In the genomic region with DNA sequence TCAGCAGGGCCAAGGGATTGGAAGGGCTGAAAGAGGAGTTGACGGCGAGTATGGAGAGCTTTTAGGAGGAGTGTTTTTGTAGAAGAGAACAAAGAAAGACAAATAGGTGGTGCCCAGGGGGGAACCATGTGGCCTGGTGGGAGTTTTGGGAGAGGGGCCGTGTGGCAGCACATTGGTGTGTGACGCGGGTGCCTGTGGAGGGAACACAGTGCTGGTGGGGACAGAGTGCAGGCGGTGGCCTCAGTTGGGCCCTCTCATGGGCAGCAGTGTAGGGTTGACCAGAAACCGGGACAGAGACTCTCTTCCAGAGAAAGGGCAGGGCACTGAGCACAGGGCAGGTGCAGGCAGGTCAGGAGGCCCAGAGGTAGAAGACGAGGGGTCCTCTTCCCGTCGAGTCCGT, we compare ENCODE assay signal across 16 cellular contexts.
"Had no signal": no experiment of that assay in that cellular context is flagged by ENCODE, and none has a peak within 500 bp of the region (broad histone marks: within the 10 kb centered on the region; RNA-seq: fewer than 3 reads in every experiment).

No MANE protein-coding gene starts in this region.

- H3K9me3 Mint-ChIP-seq: effector memory CD8-positive, alpha-beta T cell; natural killer cell had no signal

- H3K27me3 ChIP-seq: brain microvascular endothelial cell, tibial artery, uterus had no signal

- H3K4me1 ChIP-seq: lower lobe of right lung, tibial artery, uterus had no signal

- H3K27ac Mint-ChIP-seq: effector memory CD8-positive, alpha-beta T cell; natural killer cell had no signal

- H3K36me3 Mint-ChIP-seq: natural killer cell had no signal

- H3K4me3 ChIP-seq: lower lobe of right lung, tibial artery, uterus had no signal

- H3K27me3 Mint-ChIP-seq: effector memory CD8-positive, alpha-beta T cell had no signal

- H3K36me3 ChIP-seq: brain microvascular endothelial cell, uterus had no signal

- H3K4me1 Mint-ChIP-seq: natural killer cell had no signal

- H3K4me3 Mint-ChIP-seq: effector memory CD8-positive, alpha-beta T cell; natural killer cell had no signal

- DNase-seq: activated CD4-positive, alpha-beta T cell treated with anti-CD3 and anti-CD28 coated beads, Interleukin-2, amount 50 U/mL, for 48 hours; brain microvascular endothelial cell; dermis blood vessel endothelial cell; effector memory CD8-positive, alpha-beta T cell; left colon; lower lobe of right lung; natural killer cell; stimulated activated CD4-positive, alpha-beta T cell treated with anti-CD3 and anti-CD28 coated beads, Interleukin-12 subunit alpha, Interleukin-12 subunit beta, amount 100 ng/mL, for 4 hours; stimulated activated CD4-positive, alpha-beta T cell treated with anti-CD3 and anti-CD28 coated beads, Interleukin-1b, Interleukin-23, amount 100 ng/mL, for 48 hours; stimulated activated CD8-positive, alpha-beta memory T cell treated with anti-CD3 and anti-CD28 coated beads, Interleukin-4, amount 100 ng/mL, for 48 hours; stimulated activated naive CD4-positive, alpha-beta T cell; SW 1271; T-helper 2 cell; tibial artery; uterus had no signal

- H3K9me3 ChIP-seq: lower lobe of right lung, tibial artery, uterus had no signal

- ATAC-seq: effector memory CD8-positive, alpha-beta T cell; left colon; natural killer cell had no signal

- H3K27ac ChIP-seq: brain microvascular endothelial cell, lower lobe of right lung, tibial artery, uterus, VCaP had no signal
